8 cellular contexts compared by ENCODE assay signal in the genomic region with DNA sequence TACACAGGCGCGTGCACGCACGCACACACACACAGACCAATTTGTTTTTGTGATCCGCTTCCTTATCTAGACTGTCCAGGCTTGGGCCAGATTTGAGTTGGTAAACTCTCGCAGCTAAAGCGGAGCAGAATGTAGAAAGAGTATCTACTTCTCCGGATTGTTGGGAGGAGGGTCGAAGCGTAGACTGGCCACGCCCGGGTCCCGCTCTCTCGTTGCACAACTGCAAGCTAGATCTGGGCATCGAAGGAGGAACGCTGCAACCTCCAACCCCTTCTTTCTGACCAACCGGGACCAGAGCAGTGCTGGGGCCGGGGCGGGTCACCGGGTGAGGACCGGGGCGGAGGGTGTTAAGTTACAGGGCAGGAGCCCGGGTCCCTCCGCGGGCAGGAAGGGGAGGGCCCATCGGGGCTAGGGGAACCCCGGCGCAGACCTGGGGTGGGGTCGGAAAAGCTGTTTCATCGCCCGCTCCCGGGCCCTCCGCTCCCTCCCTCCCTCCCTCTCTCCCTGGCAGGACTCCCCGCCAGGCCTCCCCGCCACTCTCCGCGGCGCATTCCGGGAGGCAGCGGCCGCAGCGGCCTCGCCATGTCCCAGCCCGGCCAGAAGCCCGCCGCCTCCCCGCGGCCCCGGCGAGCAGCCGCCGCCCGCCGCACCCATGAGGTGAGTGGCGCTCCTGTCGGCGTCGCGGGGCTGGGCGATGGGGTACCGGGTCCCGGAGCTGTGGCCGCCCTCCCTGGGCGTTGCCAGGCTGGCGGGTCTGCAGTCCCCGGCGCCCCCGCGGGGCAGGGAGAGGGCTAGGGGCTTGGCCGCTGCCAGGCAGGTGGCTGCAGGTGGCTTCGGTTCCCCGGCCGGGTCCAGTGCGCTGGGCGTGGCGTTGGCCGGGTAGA. TPM values are rescaled to one million over a fixed set of nuclear protein-coding genes. Genes with fewer than 3 reads are reported as not detected.
DNase-seq lines count a peak whose midpoint lies in the region; ATAC-seq lines count a peak whose summit lies in the region.

A gene with protein sequence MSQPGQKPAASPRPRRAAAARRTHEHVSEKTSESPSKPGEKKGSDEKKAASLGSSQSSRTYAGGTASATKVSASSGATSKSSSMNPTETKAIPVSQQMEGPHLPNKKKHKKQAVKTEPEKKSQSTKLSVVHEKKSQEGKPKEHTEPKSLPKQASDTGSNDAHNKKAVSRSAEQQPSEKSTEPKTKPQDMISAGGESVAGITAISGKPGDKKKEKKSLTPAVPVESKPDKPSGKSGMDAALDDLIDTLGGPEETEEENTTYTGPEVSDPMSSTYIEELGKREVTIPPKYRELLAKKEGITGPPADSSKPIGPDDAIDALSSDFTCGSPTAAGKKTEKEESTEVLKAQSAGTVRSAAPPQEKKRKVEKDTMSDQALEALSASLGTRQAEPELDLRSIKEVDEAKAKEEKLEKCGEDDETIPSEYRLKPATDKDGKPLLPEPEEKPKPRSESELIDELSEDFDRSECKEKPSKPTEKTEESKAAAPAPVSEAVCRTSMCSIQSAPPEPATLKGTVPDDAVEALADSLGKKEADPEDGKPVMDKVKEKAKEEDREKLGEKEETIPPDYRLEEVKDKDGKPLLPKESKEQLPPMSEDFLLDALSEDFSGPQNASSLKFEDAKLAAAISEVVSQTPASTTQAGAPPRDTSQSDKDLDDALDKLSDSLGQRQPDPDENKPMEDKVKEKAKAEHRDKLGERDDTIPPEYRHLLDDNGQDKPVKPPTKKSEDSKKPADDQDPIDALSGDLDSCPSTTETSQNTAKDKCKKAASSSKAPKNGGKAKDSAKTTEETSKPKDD (plus strand): TSS at position 536 of the 884 bp plus-strand sequence. CDS start 47 bp downstream, at position 583.

- peaks cover 42% of the 10 kb centered on the region for H3K4me1 ChIP-seq in ACC112 (ENCODE audit: control insufficient read depth, insufficient read depth, low read length, unreplicated experiment)

- POLR2A ChIA-PET in activated CD8-positive, alpha-beta memory T cell treated with anti-CD3 and anti-CD28 coated beads for 36 hours (lab: Charles Lee): interaction anchor here (0.7 to 3.1 kb wide), 10 partner anchors 9 to 842 kb away, joined by 3 to 19 read pairs (median 4); a partner anchor contains a TSS

- peak within 1 kb of the TSS; percentile 86 for H3K27ac ChIP-seq in ACC112 (ENCODE audit: low read depth, low read length)

- no peaks in the 10 kb centered on the region for H3K36me3 ChIP-seq in ACC112 (ENCODE audit: insufficient read depth, low read length)

- ATAC-seq in GM18519 (IDR thresholded peaks at IDR 0.05; ENCODE audit: low FRiP score, unreplicated experiment) (peak; percentile 32), HG03045 (IDR thresholded peaks at IDR 0.05; ENCODE audit: unreplicated experiment) (peak; percentile 69)
- peak; percentile 64 for ATAC-seq in effector memory CD8-positive, alpha-beta T cell (replicated peaks)

- CTCF ChIA-PET in activated CD8-positive, alpha-beta memory T cell treated with anti-CD3 and anti-CD28 coated beads for 36 hours (lab: Charles Lee): no interaction called here

- H3K4me3 ChIP-seq in ACC112 (ENCODE audit: low read depth, low read length): peak within 1 kb of the TSS; percentile 96

- no peaks in the 10 kb centered on the region for H3K9me3 Mint-ChIP-seq in effector memory CD8-positive, alpha-beta T cell

- H3K79me2 ChIP-seq in ACC112 (ENCODE audit: control insufficient read depth, insufficient read depth, low read length, unreplicated experiment): peaks cover 42% of the 10 kb centered on the region

- peak within 1 kb of the TSS; percentile 98 to 99 for H3K27ac Mint-ChIP-seq in effector memory CD8-positive, alpha-beta T cell

- H3K4me3 Mint-ChIP-seq in effector memory CD8-positive, alpha-beta T cell: peak within 1 kb of the TSS; percentile 91 to 93

- H3K4me1 Mint-ChIP-seq in effector memory CD8-positive, alpha-beta T cell (ENCODE audit: low read depth in 2 of 2): peaks cover 38 to 53% of the 10 kb centered on the region in 2 donors

- peak within 1 kb of the TSS; percentile 86 for H2AFZ ChIP-seq in ACC112 (ENCODE audit: low read length, unreplicated experiment)

- H3K27me3 Mint-ChIP-seq in effector memory CD8-positive, alpha-beta T cell: no peaks in the 10 kb centered on the region

- DNase-seq in NCI-H748 treated with DMSO at 0.1 percent for 48 hours (lab: John Stamatoyannopoulos, UW): peak; percentile 34
- peak; percentile 71 to 72 (median 72) for DNase-seq in effector memory CD8-positive, alpha-beta T cell
- peak; percentile 97 for DNase-seq in mesenteric fat pad (ENCODE audit: low spot score)
- peak; percentile 67 to 70 for DNase-seq in stimulated activated CD8-positive, alpha-beta memory T cell treated with anti-CD3 and anti-CD28 coated beads, Interleukin-15, amount 100 ng/mL, for 4 hours (ENCODE audit: low read depth in 2 of 2)

- no peaks in the 10 kb centered on the region for H3K27me3 ChIP-seq in ACC112 (ENCODE audit: insufficient read depth, low read length)

- H3K36me3 Mint-ChIP-seq in effector memory CD8-positive, alpha-beta T cell (ENCODE audit: insufficient read depth): peaks cover 26% of the 10 kb centered on the region

RNA-seq across cellular contexts. Expression of the gene that starts here (rescaled TPM):
- total RNA-seq in activated CD8-positive, alpha-beta memory T cell treated with anti-CD3 and anti-CD28 coated beads for 36 hours: 100 to 1,000 TPM; 131 to 133 TPM
- total RNA-seq in mesenteric fat pad: 299 TPM

Comparison
In these comparisons a context has a peak if more than half of its experiments do, and no peak if none do; other contexts are left out.
1. Peak in every context shown above with its lines: DNase-seq, ATAC-seq, H3K4me3 ChIP-seq and H3K27ac ChIP-seq.
2. DNase-seq: peak in every context shown above with its lines; median percentile 97 in mesenteric fat pad; 72 in effector memory CD8-positive, alpha-beta T cell; 68 in stimulated activated CD8-positive, alpha-beta memory T cell treated with anti-CD3 and anti-CD28 coated beads, Interleukin-15, amount 100 ng/mL, for 4 hours; 34 in NCI-H748 treated with DMSO at 0.1 percent for 48 hours.